Comparison of ENCODE assay signal across 15 cellular contexts in the genomic region with DNA sequence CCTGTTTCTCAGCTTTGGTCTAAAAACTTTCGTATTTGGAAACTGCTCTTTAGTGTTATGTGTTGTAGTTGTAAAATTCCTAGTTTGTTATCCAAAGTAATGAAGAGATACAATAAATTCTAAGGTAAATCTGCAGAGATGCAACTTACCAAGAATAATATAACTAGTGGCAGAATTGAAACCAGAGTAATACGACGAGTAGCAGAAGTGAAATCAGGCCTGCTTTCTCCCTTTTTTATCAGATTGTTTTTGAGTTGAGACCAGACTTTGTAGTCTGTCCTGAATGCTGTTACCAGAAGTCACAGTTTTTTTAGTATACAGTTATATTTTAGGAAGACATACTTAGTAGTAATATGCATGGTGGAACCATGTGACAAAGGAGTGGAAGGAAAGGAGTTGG. TPM values are rescaled to one million over a fixed set of nuclear protein-coding genes. Genes with fewer than 3 reads are reported as not detected.
DNase-seq lines count a peak whose midpoint lies in the region; ATAC-seq, FAIRE-seq and TF ChIP-seq lines count a peak whose summit lies in the region.
"Had no signal": no experiment of that assay in that cellular context is flagged by ENCODE, and none has a peak within 500 bp of the region (broad histone marks: within the 10 kb centered on the region; RNA-seq: fewer than 3 reads in every experiment).

No MANE protein-coding gene starts in this region.

- H3K27me3 ChIP-seq in OCI-LY1 (ENCODE audit: insufficient read depth, low read length) (no peaks in the 10 kb centered on the region), smooth muscle cell (ENCODE audit: low read depth) (no peaks in the 10 kb centered on the region)
- H3K27me3 ChIP-seq: colonic mucosa, esophagus squamous epithelium had no signal

- H3K79me2 ChIP-seq in OCI-LY1 (ENCODE audit: insufficient read depth, low read length) (peaks cover 100% of the 10 kb centered on the region), smooth muscle cell (ENCODE audit: low read depth) (peaks cover 100% of the 10 kb centered on the region)

- TF ChIP-seq CTCF in OCI-LY1 (IDR thresholded peaks at IDR 0.05; ENCODE audit: low read length) = no peak
- TF ChIP-seq CTCF in smooth muscle cell (IDR thresholded peaks at IDR 0.05; ENCODE audit: borderline replicate concordance, insufficient read depth, poor library complexity, severe bottlenecking) = no peak

- H3F3A ChIP-seq in OCI-LY1 (ENCODE audit: insufficient read depth, low read length) (no peaks in the 10 kb centered on the region), smooth muscle cell (ENCODE audit: low read depth) (peaks cover 6% of the 10 kb centered on the region)

- H4K20me1 ChIP-seq in OCI-LY1 (ENCODE audit: insufficient read depth, low read length) (peaks cover 3% of the 10 kb centered on the region; the same call in 1 of the 2 replicates), smooth muscle cell (ENCODE audit: low read depth) (peaks cover 100% of the 10 kb centered on the region)

- H3K4me1 ChIP-seq in OCI-LY1 (ENCODE audit: insufficient read depth, low read length, severe bottlenecking) = peaks cover 56% of the 10 kb centered on the region
- H3K4me1 ChIP-seq in smooth muscle cell (ENCODE audit: low read depth) = peaks cover 30% of the 10 kb centered on the region
- H3K4me1 ChIP-seq: colonic mucosa had no signal

- DNase-seq in smooth muscle cell (lab: John Stamatoyannopoulos, UW; ENCODE audit: unreplicated experiment) = no peak
- DNase-seq in HTR-8/SVneo (ENCODE audit: insufficient read length, low spot score) = no peak
- no peak for DNase-seq in sciatic nerve (ENCODE audit: low spot score)
- no peak for DNase-seq in NCI-H524 treated with DMSO at 0.1 percent for 48 hours (lab: John Stamatoyannopoulos, UW)
- DNase-seq: Caco-2, colonic mucosa, esophagus squamous epithelium, Kasumi-1, NCI-H2081, NCI-H82, small intestine, substantia nigra had no signal

- peak overlapping the region; percentile 33; the same call in 1 of the 2 replicates for H3K4me2 ChIP-seq in OCI-LY1 (ENCODE audit: low read length)
- H3K4me2 ChIP-seq in smooth muscle cell = peak overlapping the region; percentile 53

- no peak for FAIRE-seq in HTR-8/SVneo (lab: Jason Lieb, UNC)
- FAIRE-seq: small intestine had no signal

- no peak overlapping the region for H3K4me3 ChIP-seq in OCI-LY1 (ENCODE audit: low read depth, low read length, poor library complexity, severe bottlenecking)
- H3K4me3 ChIP-seq in smooth muscle cell = no peak overlapping the region
- H3K4me3 ChIP-seq: colonic mucosa, esophagus squamous epithelium had no signal

- no peak overlapping the region for H3K9ac ChIP-seq in OCI-LY1 (ENCODE audit: low read length)
- H3K9ac ChIP-seq in smooth muscle cell (ENCODE audit: low read depth) = no peak overlapping the region

- H3K27ac ChIP-seq in OCI-LY1 (ENCODE audit: low read depth, low read length, poor library complexity, severe bottlenecking) = no peak overlapping the region
- peak overlapping the region; percentile 32 for H3K27ac ChIP-seq in smooth muscle cell (ENCODE audit: low read depth)
- H3K27ac ChIP-seq: colonic mucosa, esophagus squamous epithelium had no signal

- no peak overlapping the region for H2AFZ ChIP-seq in OCI-LY1 (ENCODE audit: low read length)
- H2AFZ ChIP-seq in smooth muscle cell (ENCODE audit: low read depth) = no peak overlapping the region

- H3K36me3 ChIP-seq in OCI-LY1 (ENCODE audit: insufficient read depth, low read length) = peaks cover 2% of the 10 kb centered on the region; the same call in 1 of the 2 replicates
- no peaks in the 10 kb centered on the region for H3K36me3 ChIP-seq in smooth muscle cell (ENCODE audit: low read depth)
- H3K36me3 ChIP-seq: colonic mucosa, esophagus squamous epithelium had no signal

- peak; percentile 41 for ATAC-seq in GM18858 (IDR thresholded peaks at IDR 0.05; ENCODE audit: unreplicated experiment)
- peak; percentile 47 for ATAC-seq in GM21825 (IDR thresholded peaks at IDR 0.05; ENCODE audit: unreplicated experiment)
- no peak for ATAC-seq in sciatic nerve

- WGBS in smooth muscle cell (ENCODE audit: low lambda C conversion rate) = 59% methylated on average over 3 of the region's 3 CpGs

- H3K9me3 ChIP-seq in OCI-LY1 (ENCODE audit: low read length) = no peaks in the 10 kb centered on the region
- no peaks in the 10 kb centered on the region for H3K9me3 ChIP-seq in smooth muscle cell (replicated peaks; ENCODE audit: low read depth)
- H3K9me3 ChIP-seq: Caco-2, colonic mucosa, esophagus squamous epithelium had no signal

- intact Hi-C loops in sciatic nerve (cut with DNase I) = no loop called here

- H3K9me2 ChIP-seq in OCI-LY1 (ENCODE audit: low read depth, low read length) = no peaks in the 10 kb centered on the region

RNA-seq across cellular contexts. Expression of gene PAPOLA, which starts 12.5 kb away (rescaled TPM):
- total RNA-seq in smooth muscle cell (137 and 140 TPM in 2 replicates), sciatic nerve (188 TPM)
- polyA plus RNA-seq in smooth muscle cell = 109 and 119 TPM in 2 replicates
